11 cellular contexts compared by ENCODE assay signal in genomic region chr10:4283841-4284610, GRCh38.
DNase-seq lines count a peak whose midpoint lies in the region; ATAC-seq and TF ChIP-seq lines count a peak whose summit lies in the region.
"Had no signal": no experiment of that assay in that cellular context is flagged by ENCODE, and none has a peak within 500 bp of the region (broad histone marks: within the 10 kb centered on the region; RNA-seq: fewer than 3 reads in every experiment).

No MANE protein-coding gene starts in this region.

- no peaks in the 10 kb centered on the region for H3K9me3 Mint-ChIP-seq in T-helper 2 cell treated with Interferon-gamma antibody and Interleukin-4, amounts not matched to agents 5 μg/mL and 100 μg/mL, for 36 hours
- H3K9me3 Mint-ChIP-seq: stimulated activated naive CD8-positive, alpha-beta T cell treated with anti-CD3 and anti-CD28 coated beads, Interleukin-15, Interleukin-2, amounts not matched to agents 100 ng/mL and 50 ng/mL, for 24 hours had no signal

- TF ChIP-seq POLR2A in stomach (IDR thresholded peaks at IDR 0.05): no peak

- H3K4me1 ChIP-seq in lower lobe of right lung: peaks cover 19% of the 10 kb centered on the region
- peaks cover 6 to 40% (median 25%) of the 10 kb centered on the region in 4 donors for H3K4me1 ChIP-seq in stomach

- peak; percentile 75 for TF ChIP-seq EP300 in stomach (IDR thresholded peaks at IDR 0.05)

- no peaks in the 10 kb centered on the region for H3K36me3 Mint-ChIP-seq in T-helper 2 cell treated with Interferon-gamma antibody and Interleukin-4, amounts not matched to agents 5 μg/mL and 100 μg/mL, for 36 hours (ENCODE audit: low read depth)

- H3K4me3 Mint-ChIP-seq in T-helper 2 cell treated with Interferon-gamma antibody and Interleukin-4, amounts not matched to agents 5 μg/mL and 100 μg/mL, for 36 hours: no peak overlapping the region
- H3K4me3 Mint-ChIP-seq: stimulated activated naive CD8-positive, alpha-beta T cell treated with anti-CD3 and anti-CD28 coated beads, Interleukin-15, Interleukin-2, amounts not matched to agents 100 ng/mL and 50 ng/mL, for 24 hours had no signal

- H3K36me3 ChIP-seq in lower lobe of right lung (no peaks in the 10 kb centered on the region), stomach (no peaks in the 10 kb centered on the region)

- H3K4me3 ChIP-seq in lower lobe of right lung: no peak overlapping the region
- H3K4me3 ChIP-seq in stomach: no peak overlapping the region

- no peak for TF ChIP-seq CTCF in lower lobe of right lung (IDR thresholded peaks at IDR 0.05)
- no peak for TF ChIP-seq CTCF in stomach (IDR thresholded peaks at IDR 0.05)
- TF ChIP-seq CTCF in GM13976 (IDR thresholded peaks at IDR 0.05; ENCODE audit: borderline replicate concordance, control extremely low read depth, extremely low read depth, insufficient read depth, missing control alignments): no peak

- in situ Hi-C loops in GM13976 (cut with MboI; ENCODE audit: low sequenced_read_pairs, unreplicated experiment): no loop called here

- 56 to 76% (median 64%) methylated on average over 7 of the region's 7 CpGs for WGBS in stomach, 5 donors

- no peak overlapping the region for H3K27ac Mint-ChIP-seq in T-helper 2 cell treated with Interferon-gamma antibody and Interleukin-4, amounts not matched to agents 5 μg/mL and 100 μg/mL, for 36 hours
- H3K27ac Mint-ChIP-seq: stimulated activated naive CD8-positive, alpha-beta T cell treated with anti-CD3 and anti-CD28 coated beads, Interleukin-15, Interleukin-2, amounts not matched to agents 100 ng/mL and 50 ng/mL, for 24 hours had no signal

- H3K9me3 ChIP-seq in lower lobe of right lung: no peaks in the 10 kb centered on the region
- no peaks in the 10 kb centered on the region for H3K9me3 ChIP-seq in stomach

- peaks cover 3% of the 10 kb centered on the region for H3K27me3 Mint-ChIP-seq in T-helper 2 cell treated with Interferon-gamma antibody and Interleukin-4, amounts not matched to agents 5 μg/mL and 100 μg/mL, for 36 hours (ENCODE audit: low read depth)
- H3K27me3 Mint-ChIP-seq: stimulated activated naive CD8-positive, alpha-beta T cell treated with anti-CD3 and anti-CD28 coated beads, Interleukin-15, Interleukin-2, amounts not matched to agents 100 ng/mL and 50 ng/mL, for 24 hours had no signal

- peak overlapping the region; percentile 69 for H3K27ac ChIP-seq in lower lobe of right lung
- peak overlapping the region in 4 of 5 donors; percentile 58 to 78 (median 77) for H3K27ac ChIP-seq in stomach

- H3K4me1 Mint-ChIP-seq in T-helper 2 cell treated with Interferon-gamma antibody and Interleukin-4, amounts not matched to agents 5 μg/mL and 100 μg/mL, for 36 hours (ENCODE audit: low read depth): peaks cover 3% of the 10 kb centered on the region

- intact Hi-C loops in lower lobe of right lung (cut with DNase I) (no loop called here), stomach (cut with DNase I; ENCODE audit: low total_unique reads) (no loop called here)

- ATAC-seq in lower lobe of right lung: peak; percentile 66 to 75

- DNase-seq in GM04503 (ENCODE audit: low read depth): peak; percentile 59
- DNase-seq in epidermal melanocyte (ENCODE audit: insufficient read length, low spot score): peak; percentile 70
- DNase-seq in lower lobe of right lung: no peak
- peak; percentile 37 for DNase-seq in stomach
- DNase-seq in GM13976 (ENCODE audit: low spot score): no peak
- DNase-seq in occipital lobe (lab: John Stamatoyannopoulos, UW): no peak
- no peak for DNase-seq in activated naive CD4-positive, alpha-beta T cell treated with anti-CD3 and anti-CD28 coated beads, Interleukin-2, amount 50 U/mL, for 16 hours
- DNase-seq in T-helper 2 cell treated with Interferon-gamma antibody and Interleukin-4, amounts not matched to agents 5 μg/mL and 100 μg/mL, for 36 hours (ENCODE audit: low spot score): no peak
- DNase-seq: central memory CD4-positive, alpha-beta T cell; NCI-H524 had no signal

- H3K27me3 ChIP-seq in lower lobe of right lung (ENCODE audit: low read depth) (no peaks in the 10 kb centered on the region), stomach (no peaks in the 10 kb centered on the region)

Comparison
In these comparisons a context has a peak if more than half of its experiments do, and no peak if none do; other contexts are left out.
1. DNase-seq: peak in GM04503 (single experiment), epidermal melanocyte (single experiment) and stomach (single experiment); none in lower lobe of right lung (single experiment), GM13976 (single experiment), occipital lobe (single experiment), activated naive CD4-positive, alpha-beta T cell treated with anti-CD3 and anti-CD28 coated beads, Interleukin-2, amount 50 U/mL, for 16 hours (single experiment) and T-helper 2 cell treated with Interferon-gamma antibody and Interleukin-4, amounts not matched to agents 5 μg/mL and 100 μg/mL, for 36 hours (single experiment).